In the genomic region with DNA sequence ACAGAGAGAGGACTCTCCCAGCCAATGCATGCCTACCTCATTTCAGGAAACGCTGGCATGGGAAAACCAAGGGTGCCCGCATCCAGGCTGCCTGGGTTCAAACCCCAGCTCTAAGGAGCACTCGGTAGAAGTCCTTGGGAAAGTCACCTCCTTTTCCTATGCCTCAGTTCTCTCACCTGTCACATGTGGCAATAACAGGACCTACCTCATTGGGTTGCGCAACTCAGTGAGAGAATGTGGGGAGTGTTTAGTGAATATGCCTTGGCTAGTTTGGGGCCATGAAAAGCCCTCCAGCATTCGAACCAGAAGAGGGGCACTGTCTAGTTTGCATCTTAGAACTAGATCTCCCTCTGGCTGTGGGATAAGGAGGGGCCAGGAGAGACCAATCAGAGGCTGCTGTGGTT, we compare ENCODE assay signal across 16 cellular contexts. TPM values are rescaled to one million over a fixed set of nuclear protein-coding genes. Genes with fewer than 3 reads are reported as not detected.
DNase-seq lines count a peak whose midpoint lies in the region; FAIRE-seq and TF ChIP-seq lines count a peak whose summit lies in the region.
"Had no signal": no experiment of that assay in that cellular context is flagged by ENCODE, and none has a peak within 500 bp of the region (broad histone marks: within the 10 kb centered on the region; RNA-seq: fewer than 3 reads in every experiment).

No MANE protein-coding gene starts in this region.

- no peak overlapping the region for H3K9ac ChIP-seq in BLaER1 treated with 17β-estradiol and CSF1 and Interleukin-3, amounts not matched to agents 10 nM and 100 nM
- no peak overlapping the region for H3K9ac ChIP-seq in kidney (ENCODE audit: low read length in 2 of 2)

- H3K4me3 ChIP-seq in BLaER1 treated with 17β-estradiol and CSF1 and Interleukin-3, amounts not matched to agents 10 nM and 100 nM, result no peak overlapping the region
- H3K4me3 ChIP-seq in kidney (ENCODE audit: low read length in 2 of 2) (no peak overlapping the region), stomach (no peak overlapping the region)
- H3K4me3 ChIP-seq: mucosa of descending colon had no signal

- CTCF ChIA-PET in MCF 10A (lab: Yijun Ruan, JAX), result interaction anchor here (0.7 to 16.7 kb wide), 11 partner anchors 10 to 429 kb away, joined by 3 to 325 read pairs (median 5); no protein-coding TSS in a partner anchor

- WGBS in stomach, 5 donors, result 55 to 65% (median 61%) methylated on average over 5 of the region's 5 CpGs

- H3K27me3 Mint-ChIP-seq in MCF 10A (ENCODE audit: insufficient read depth, unreplicated experiment), result peaks cover 13% of the 10 kb centered on the region

- TF ChIP-seq EP300 in stomach (IDR thresholded peaks at IDR 0.05), result no peak

- DNase-seq in MCF 10A (ENCODE audit: unreplicated experiment) (peak; percentile 72), kidney (peak; percentile 51), stomach (no peak), NCI-H2171 treated with DMSO at 0.1 percent for 48 hours (lab: John Stamatoyannopoulos, UW) (no peak), HUDEP-2 (lab: John Stamatoyannopoulos, UW; ENCODE audit: unreplicated experiment in 76 of 76) (no peak), NCI-H526 (lab: John Stamatoyannopoulos, UW) (no peak), NCI-H1417 treated with DMSO at 0.1 percent for 48 hours (lab: John Stamatoyannopoulos, UW) (no peak)
- DNase-seq: activated B cell treated with CpG ODN at 0.5 μM for 24 hours; activated naive CD4-positive, alpha-beta T cell; brain microvascular endothelial cell; OCI-M1; T-cell had no signal

- H3K36me3 ChIP-seq in BLaER1 treated with 17β-estradiol and CSF1 and Interleukin-3, amounts not matched to agents 10 nM and 100 nM, result no peaks in the 10 kb centered on the region
- H3K36me3 ChIP-seq in kidney (ENCODE audit: control insufficient read depth in 1 of 2, insufficient read depth in 2 of 2, low read length in 2 of 2), result no peaks in the 10 kb centered on the region
- H3K36me3 ChIP-seq in stomach, result no peaks in the 10 kb centered on the region
- H3K36me3 ChIP-seq: brain microvascular endothelial cell had no signal

- intact Hi-C loops in MCF 10A (cut with micrococcal nuclease), result loop anchor here (1.0 kb wide), 1 partner anchor 9 kb away; no protein-coding TSS in a partner anchor
- intact Hi-C loops in kidney (cut with DNase I), result loop anchor here (10.0 kb wide), 1 partner anchor 428 kb away; the partner anchor contains the start of gene DLX3
- intact Hi-C loops in stomach (cut with DNase I; ENCODE audit: low total_unique reads), result no loop called here

- H3K4me1 Mint-ChIP-seq in MCF 10A (ENCODE audit: insufficient read depth, unreplicated experiment), result peaks cover 20% of the 10 kb centered on the region

- H3K4me3 Mint-ChIP-seq in MCF 10A (ENCODE audit: unreplicated experiment), result peak overlapping the region; percentile 53
- H3K4me3 Mint-ChIP-seq: activated B cell treated with CpG ODN at 0.5 μM for 24 hours, immature natural killer cell, T-cell had no signal

- H3K4me1 ChIP-seq in BLaER1 treated with 17β-estradiol and CSF1 and Interleukin-3, amounts not matched to agents 10 nM and 100 nM, result peaks cover 22 to 48% (median 38%) of the 10 kb centered on the region in 10 experiments
- H3K4me1 ChIP-seq in kidney (ENCODE audit: control insufficient read depth in 1 of 2, insufficient read depth in 1 of 2, low read depth in 1 of 2, low read length in 2 of 2) (peaks cover 0 to 10% of the 10 kb centered on the region in 2 donors), stomach (peaks cover 32 to 55% (median 41%) of the 10 kb centered on the region in 4 donors)

- no peak for FAIRE-seq in kidney (lab: Jason Lieb, UNC)

- no TSS peak for BruUV-seq in MCF 10A (replicated peaks; lab: Mats Ljungman, UMichigan)

- peaks cover 10 to 16% (median 14%) of the 10 kb centered on the region in 11 experiments; a peak in 14 of 22 replicates for H3K27me3 ChIP-seq in BLaER1 treated with 17β-estradiol and CSF1 and Interleukin-3, amounts not matched to agents 10 nM and 100 nM
- peaks cover 0 to 10% (median 0%) of the 10 kb centered on the region in 3 donors for H3K27me3 ChIP-seq in stomach

- no peak for TF ChIP-seq POLR2A in stomach (IDR thresholded peaks at IDR 0.05)

- no peak overlapping the region for H3K27ac ChIP-seq in BLaER1 treated with 17β-estradiol and CSF1 and Interleukin-3, amounts not matched to agents 10 nM and 100 nM
- H3K27ac ChIP-seq in kidney (ENCODE audit: low read depth in 2 of 2, low read length in 2 of 2) (no peak overlapping the region), stomach (peak overlapping the region; percentile 60 to 90 (median 74))
- H3K27ac ChIP-seq: brain microvascular endothelial cell had no signal

- peaks cover 0 to 13% (median 8%) of the 10 kb centered on the region in 11 experiments; a peak in 20 of 22 replicates for H3K9me3 ChIP-seq in BLaER1 treated with 17β-estradiol and CSF1 and Interleukin-3, amounts not matched to agents 10 nM and 100 nM (replicated peaks in 1 of 11)
- H3K9me3 ChIP-seq in kidney (ENCODE audit: control insufficient read depth in 1 of 2, low read length in 2 of 2) (no peaks in the 10 kb centered on the region), stomach (no peaks in the 10 kb centered on the region)
- H3K9me3 ChIP-seq: mucosa of descending colon had no signal

- no peaks in the 10 kb centered on the region for H3K9me3 Mint-ChIP-seq in MCF 10A (ENCODE audit: unreplicated experiment)
- H3K9me3 Mint-ChIP-seq: activated B cell treated with CpG ODN at 0.5 μM for 24 hours, IgD-negative memory B cell, immature natural killer cell, T-cell had no signal

- peak overlapping the region; percentile 58 to 82 (median 76); a peak in 21 of 22 replicates for H3K4me2 ChIP-seq in BLaER1 treated with 17β-estradiol and CSF1 and Interleukin-3, amounts not matched to agents 10 nM and 100 nM

- H3K36me3 Mint-ChIP-seq in MCF 10A (ENCODE audit: insufficient read depth, unreplicated experiment), result no peaks in the 10 kb centered on the region
- H3K36me3 Mint-ChIP-seq: immature natural killer cell, T-cell had no signal

- H4K20me1 ChIP-seq in BLaER1 treated with 17β-estradiol and CSF1 and Interleukin-3, amounts not matched to agents 10 nM and 100 nM, result peaks cover 0 to 4% (median 0%) of the 10 kb centered on the region in 11 experiments; a peak in 2 of 22 replicates

- H3K27ac Mint-ChIP-seq in MCF 10A (ENCODE audit: low read depth, unreplicated experiment), result peak overlapping the region; percentile 78
- H3K27ac Mint-ChIP-seq: activated B cell treated with CpG ODN at 0.5 μM for 24 hours, immature natural killer cell, T-cell had no signal

- POLR2A ChIA-PET in MCF 10A (lab: Yijun Ruan, JAX), result interaction anchor here (0.6 to 2.6 kb wide), 4 partner anchors 83 to 141 kb away, joined by 3 to 16 read pairs (median 4); partner anchors contain the start of gene SLC35B1

- TF ChIP-seq CTCF in MCF 10A (IDR thresholded peaks at IDR 0.05; ENCODE audit: unreplicated experiment) (no peak), kidney (IDR thresholded peaks at IDR 0.05; ENCODE audit: borderline replicate concordance, extremely low read depth, insufficient read depth) (no peak), stomach (IDR thresholded peaks at IDR 0.05) (no peak)

RNA-seq across cellular contexts. Expression of gene NXPH3, which starts 9.0 kb away (rescaled TPM):
- not detected in 2 replicates for total RNA-seq in MCF 10A (2022)
- 0.98 TPM for total RNA-seq in kidney
- polyA plus RNA-seq in kidney (ENCODE audit: insufficient read depth, low read depth, low replicate concordance), result 1.2 TPM
- 10 to 100 TPM in 1 of 5 donors, 1 to 10 TPM in 2, not detected in 2; 1.0 to 10.7 (median 1.3) TPM for total RNA-seq in stomach
- 1 to 10 TPM in 1 of 3 donors, under 1 TPM in 2; 0.50 to 2.6 (median 0.92) TPM for polyA plus RNA-seq in stomach
- total RNA-seq: activated B cell treated with CpG ODN at 0.5 μM for 24 hours, T-cell had no signal
- polyA plus RNA-seq: IgD-negative memory B cell, immature natural killer cell had no signal

Comparison
In these comparisons a context has a peak if more than half of its experiments do, and no peak if none do; other contexts are left out.
1. H3K27ac ChIP-seq: peak in stomach (5 of 5); none in BLaER1 treated with 17β-estradiol and CSF1 and Interleukin-3, amounts not matched to agents 10 nM and 100 nM (0 of 11) and kidney (0 of 2).
2. DNase-seq: peak in MCF 10A (single experiment) and kidney (single experiment); none in stomach (single experiment), NCI-H2171 treated with DMSO at 0.1 percent for 48 hours (single experiment), HUDEP-2 (0 of 76), NCI-H526 (0 of 2) and NCI-H1417 treated with DMSO at 0.1 percent for 48 hours (single experiment).